9 cellular contexts compared by ENCODE assay signal in the genomic region with DNA sequence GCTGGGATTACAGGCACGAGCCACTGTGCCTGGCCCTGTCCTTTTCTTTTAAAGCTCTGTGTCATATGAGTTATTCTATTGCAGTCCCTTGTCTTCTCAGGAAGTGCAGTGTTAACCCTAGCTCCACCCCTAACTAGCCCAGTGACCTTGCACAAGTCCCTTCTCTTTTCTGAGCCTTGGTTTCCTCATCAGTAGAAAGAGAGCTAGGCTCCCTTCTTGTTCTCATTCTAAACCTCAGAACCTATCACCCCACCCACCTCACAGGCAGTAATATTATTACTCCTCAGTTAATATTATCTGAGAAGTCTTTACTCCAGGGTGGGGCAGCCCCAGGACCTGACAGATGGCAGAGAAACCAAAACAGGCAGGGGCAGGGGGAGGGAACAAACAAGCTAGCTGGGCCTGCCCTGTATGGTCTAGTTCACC. TPM values are rescaled to one million over a fixed set of nuclear protein-coding genes. Genes with fewer than 3 reads are reported as not detected.
A peak's percentile ranks its signal among the peaks of the same experiment; 100 is the strongest.
DNase-seq lines count a peak whose midpoint lies in the region; ATAC-seq lines count a peak whose summit lies in the region.
"Had no signal": no experiment of that assay in that cellular context is flagged by ENCODE, and none has a peak within 500 bp of the region (broad histone marks: within the 10 kb centered on the region; RNA-seq: fewer than 3 reads in every experiment).

No MANE protein-coding gene starts in this region.

- H3K9me3 Mint-ChIP-seq in activated T-helper 1 cell treated with anti-CD3 and anti-CD28 coated beads, Interleukin-12 subunit alpha, Interleukin-12 subunit beta, Interleukin-2, Interleukin-4 antibody, amounts not matched to agents 30 ng/mL and 10 ng/mL and 1 ng/mL, durations not matched to agents 14 hours and 24 hours and 36 hours = no peaks in the 10 kb centered on the region

- ATAC-seq in GM19438 (IDR thresholded peaks at IDR 0.05; ENCODE audit: low read depth, unreplicated experiment) (peak; percentile 40), HG03378 (IDR thresholded peaks at IDR 0.05; ENCODE audit: unreplicated experiment) (peak; percentile 66)

- intact Hi-C loops in activated T-helper 1 cell treated with anti-CD3 and anti-CD28 coated beads, Interleukin-12 subunit alpha, Interleukin-12 subunit beta, Interleukin-2, Interleukin-4 antibody, amounts not matched to agents 30 ng/mL and 10 ng/mL and 1 ng/mL, durations not matched to agents 14 hours and 24 hours and 36 hours (cut with micrococcal nuclease) = loop anchor here (1.0 to 10.0 kb wide), 8 partner anchors 10 to 1932 kb away; a partner anchor contains a TSS

- DNase-seq in GF-D8 (lab: John Stamatoyannopoulos, UW) (peak; percentile 85), T1000 (lab: John Stamatoyannopoulos, UW) (no peak), germinal center (ENCODE audit: low spot score) (no peak), NCI-H187 treated with DMSO at 0.1 percent for 48 hours (lab: John Stamatoyannopoulos, UW) (no peak)
- no peak for DNase-seq in activated T-helper 1 cell treated with anti-CD3 and anti-CD28 coated beads, Interleukin-12 subunit alpha, Interleukin-12 subunit beta, Interleukin-2, Interleukin-4 antibody, amounts not matched to agents 30 ng/mL and 10 ng/mL and 1 ng/mL, durations not matched to agents 14 hours and 24 hours and 36 hours (ENCODE audit: low spot score)
- DNase-seq in effector CD4-positive, alpha-beta T cell = no peak
- DNase-seq: pancreas had no signal

- peak overlapping the region; percentile 87 for H3K27ac Mint-ChIP-seq in activated T-helper 1 cell treated with anti-CD3 and anti-CD28 coated beads, Interleukin-12 subunit alpha, Interleukin-12 subunit beta, Interleukin-2, Interleukin-4 antibody, amounts not matched to agents 30 ng/mL and 10 ng/mL and 1 ng/mL, durations not matched to agents 14 hours and 24 hours and 36 hours

- peak overlapping the region; percentile 76 for H3K4me3 Mint-ChIP-seq in activated T-helper 1 cell treated with anti-CD3 and anti-CD28 coated beads, Interleukin-12 subunit alpha, Interleukin-12 subunit beta, Interleukin-2, Interleukin-4 antibody, amounts not matched to agents 30 ng/mL and 10 ng/mL and 1 ng/mL, durations not matched to agents 14 hours and 24 hours and 36 hours

- H3K27me3 Mint-ChIP-seq in activated T-helper 1 cell treated with anti-CD3 and anti-CD28 coated beads, Interleukin-12 subunit alpha, Interleukin-12 subunit beta, Interleukin-2, Interleukin-4 antibody, amounts not matched to agents 30 ng/mL and 10 ng/mL and 1 ng/mL, durations not matched to agents 14 hours and 24 hours and 36 hours (ENCODE audit: insufficient read depth) = no peaks in the 10 kb centered on the region

- H3K36me3 Mint-ChIP-seq in activated T-helper 1 cell treated with anti-CD3 and anti-CD28 coated beads, Interleukin-12 subunit alpha, Interleukin-12 subunit beta, Interleukin-2, Interleukin-4 antibody, amounts not matched to agents 30 ng/mL and 10 ng/mL and 1 ng/mL, durations not matched to agents 14 hours and 24 hours and 36 hours (ENCODE audit: low read depth) = peaks cover 37% of the 10 kb centered on the region

- H3K4me1 Mint-ChIP-seq in activated T-helper 1 cell treated with anti-CD3 and anti-CD28 coated beads, Interleukin-12 subunit alpha, Interleukin-12 subunit beta, Interleukin-2, Interleukin-4 antibody, amounts not matched to agents 30 ng/mL and 10 ng/mL and 1 ng/mL, durations not matched to agents 14 hours and 24 hours and 36 hours (ENCODE audit: low read depth) = peaks cover 94% of the 10 kb centered on the region

RNA-seq across cellular contexts. Expression of a gene that starts 7.2 kb away (rescaled TPM):
- total RNA-seq in activated T-helper 1 cell treated with anti-CD3 and anti-CD28 coated beads, Interleukin-12 subunit alpha, Interleukin-12 subunit beta, Interleukin-2, Interleukin-4 antibody, amounts not matched to agents 30 ng/mL and 10 ng/mL and 1 ng/mL, durations not matched to agents 14 hours and 24 hours and 36 hours = 173 and 175 TPM in 2 replicates
